In genomic region chr4:76699911-76700310, GRCh38 we compare ENCODE assay signal across 23 cellular contexts.
DNase-seq lines count a peak whose midpoint lies in the region; ATAC-seq, FAIRE-seq and TF ChIP-seq lines count a peak whose summit lies in the region.
"Had no signal": no experiment of that assay in that cellular context is flagged by ENCODE, and none has a peak within 500 bp of the region (broad histone marks: within the 10 kb centered on the region; RNA-seq: fewer than 3 reads in every experiment).

No MANE protein-coding gene starts in this region.

- DNase-seq in LNCaP clone FGC (ENCODE audit: low read depth): peak; percentile 56
- peak; percentile 42 for DNase-seq in astrocyte (ENCODE audit: low read depth)
- no peak for DNase-seq in Right ventricle myocardium inferior (ENCODE audit: missing footprints)
- DNase-seq in T-helper 17 cell: no peak
- no peak for DNase-seq in NCI-H524 treated with DMSO at 0.1 percent for 48 hours (lab: John Stamatoyannopoulos, UW)
- no peak for DNase-seq in left ventricle myocardium inferior
- DNase-seq: GF-D8, MV-4-11, NCI-H1105 treated with DMSO at 0.1 percent for 48 hours, NCI-H2081, NCI-H2171, NCI-H345, NCI-H524, NCI-H82, Peyer's patch had no signal

- H3K9me3 ChIP-seq in astrocyte (ENCODE audit: insufficient read depth, low read depth, low read length) (no peaks in the 10 kb centered on the region), T-helper 17 cell (ENCODE audit: control insufficient read depth, low read length, poor library complexity, severe bottlenecking) (no peaks in the 10 kb centered on the region), left ventricle myocardium inferior (replicated peaks) (no peaks in the 10 kb centered on the region)
- H3K9me3 ChIP-seq: Peyer's patch, SJSA1 had no signal

- H3K27me3 Mint-ChIP-seq in astrocyte (ENCODE audit: low read depth, unreplicated experiment) (no peaks in the 10 kb centered on the region), nephron (ENCODE audit: low read depth) (peaks cover 3% of the 10 kb centered on the region), T-helper 17 cell (peaks cover 48% of the 10 kb centered on the region)

- intact Hi-C loops in Right ventricle myocardium inferior (cut with DNase I): no loop called here
- intact Hi-C loops in left ventricle myocardium inferior (cut with micrococcal nuclease): no loop called here

- H3K4me1 ChIP-seq in astrocyte (ENCODE audit: insufficient read depth, low read length) (peaks cover 31% of the 10 kb centered on the region), left ventricle myocardium inferior (peaks cover 26% of the 10 kb centered on the region)

- no peak overlapping the region for H3K27ac Mint-ChIP-seq in astrocyte (ENCODE audit: unreplicated experiment)
- peak overlapping the region in 2 of 3 experiments; percentile 2 to 38 for H3K27ac Mint-ChIP-seq in nephron
- no peak overlapping the region for H3K27ac Mint-ChIP-seq in T-helper 17 cell
- H3K27ac Mint-ChIP-seq: CD14-positive monocyte had no signal

- H3K36me3 ChIP-seq in astrocyte (ENCODE audit: insufficient read depth, low read length): no peaks in the 10 kb centered on the region
- H3K36me3 ChIP-seq in left ventricle myocardium inferior: no peaks in the 10 kb centered on the region
- H3K36me3 ChIP-seq: Peyer's patch, SJSA1 had no signal

- H4K20me1 ChIP-seq in astrocyte (ENCODE audit: insufficient read depth, low read length): peaks cover 9% of the 10 kb centered on the region

- H3K27ac ChIP-seq in C4-2B: peak overlapping the region; percentile 60; the same call in 1 of the 2 replicates
- H3K27ac ChIP-seq in astrocyte (ENCODE audit: low read depth, low read length): no peak overlapping the region
- H3K27ac ChIP-seq in left ventricle myocardium inferior (replicated peaks): no peak overlapping the region
- H3K27ac ChIP-seq: HL-60, KMS-11, SJSA1 had no signal

- H3K9me3 Mint-ChIP-seq in astrocyte (ENCODE audit: unreplicated experiment): peaks cover 3% of the 10 kb centered on the region
- H3K9me3 Mint-ChIP-seq in nephron: no peaks in the 10 kb centered on the region

- no peak overlapping the region for H2AFZ ChIP-seq in astrocyte (ENCODE audit: low read depth, low read length)

- ATAC-seq in Right ventricle myocardium inferior (no peak), T-helper 17 cell (no peak)

- peaks cover 31% of the 10 kb centered on the region for H3K79me2 ChIP-seq in astrocyte (ENCODE audit: insufficient read depth, low read length)

- H3K4me3 Mint-ChIP-seq in astrocyte (ENCODE audit: unreplicated experiment): no peak overlapping the region
- no peak overlapping the region for H3K4me3 Mint-ChIP-seq in nephron
- H3K4me3 Mint-ChIP-seq in T-helper 17 cell: no peak overlapping the region
- H3K4me3 Mint-ChIP-seq: CD14-positive monocyte had no signal

- H3K4me2 ChIP-seq in astrocyte (ENCODE audit: low read length): no peak overlapping the region
- H3K4me2 ChIP-seq: KMS-11 had no signal

- TF ChIP-seq CTCF in C4-2B (conservative IDR thresholded peaks at IDR 0.05) (no peak), LNCaP clone FGC (IDR thresholded peaks at IDR 0.05; ENCODE audit: control insufficient read depth, extremely low read depth, insufficient read depth) (no peak), astrocyte (IDR thresholded peaks at IDR 0.05; ENCODE audit: insufficient read depth, low read depth, low read length) (no peak), nephron (IDR thresholded peaks at IDR 0.05; ENCODE audit: unreplicated experiment in 3 of 3) (no peak), left ventricle myocardium inferior (IDR thresholded peaks at IDR 0.05; ENCODE audit: borderline replicate concordance) (no peak)

- H3K4me1 Mint-ChIP-seq in astrocyte (ENCODE audit: low read depth, unreplicated experiment) (peaks cover 67% of the 10 kb centered on the region), nephron (peaks cover 76% of the 10 kb centered on the region), T-helper 17 cell (peaks cover 7% of the 10 kb centered on the region)
- H3K4me1 Mint-ChIP-seq: CD14-positive monocyte had no signal

- H3K36me3 Mint-ChIP-seq in astrocyte (ENCODE audit: low read depth, unreplicated experiment) (no peaks in the 10 kb centered on the region), nephron (ENCODE audit: low read depth) (no peaks in the 10 kb centered on the region), T-helper 17 cell (ENCODE audit: low read depth) (no peaks in the 10 kb centered on the region)
- H3K36me3 Mint-ChIP-seq: CD14-positive monocyte had no signal

- FAIRE-seq in astrocyte (lab: Jason Lieb, UNC): no peak
- FAIRE-seq: GM19239, H54 had no signal

- H3K4me3 ChIP-seq in LNCaP clone FGC (ENCODE audit: low read depth, low read length) (no peak overlapping the region), astrocyte (ENCODE audit: insufficient read depth, low read depth, low read length) (no peak overlapping the region), left ventricle myocardium inferior (no peak overlapping the region)
- H3K4me3 ChIP-seq: Peyer's patch, SJSA1 had no signal

- H3K27me3 ChIP-seq in astrocyte (ENCODE audit: insufficient read depth, low read length) (no peaks in the 10 kb centered on the region), left ventricle myocardium inferior (ENCODE audit: low read depth) (peaks cover 6% of the 10 kb centered on the region)
- H3K27me3 ChIP-seq: Peyer's patch, SJSA1 had no signal

- no peak overlapping the region for H3K9ac ChIP-seq in astrocyte (ENCODE audit: low read length)
- H3K9ac ChIP-seq: KMS-11 had no signal

Comparison
In these comparisons a context has a peak if more than half of its experiments do, and no peak if none do; other contexts are left out.
1. DNase-seq: peak in LNCaP clone FGC (single experiment) and astrocyte (single experiment); none in Right ventricle myocardium inferior (single experiment), T-helper 17 cell (0 of 3), NCI-H524 treated with DMSO at 0.1 percent for 48 hours (single experiment) and left ventricle myocardium inferior (single experiment).
2. H3K27ac Mint-ChIP-seq: peak in nephron (2 of 3); none in astrocyte (single experiment) and T-helper 17 cell (single experiment).